8 cellular contexts compared by ENCODE assay signal in genomic region chr2:89585558-89585920, GRCh38.
DNase-seq lines count a peak whose midpoint lies in the region; ATAC-seq and TF ChIP-seq lines count a peak whose summit lies in the region.
"Not testable (repeated sequence)": the region's sequence is repeated elsewhere in the genome, so short reads cannot be mapped to it uniquely, and the experiment has no call there.

No MANE protein-coding gene starts in this region.

- not testable (repeated sequence) for H3K9me3 Mint-ChIP-seq in activated T-cell treated with anti-CD3 and anti-CD28 coated beads, Interleukin-2, amount 50 U/mL, for 24 hours

- POLR2A ChIA-PET in AG04450 (lab: Yijun Ruan, JAX), result not testable (repeated sequence)

- H3K4me3 Mint-ChIP-seq in activated T-cell treated with anti-CD3 and anti-CD28 coated beads, Interleukin-2, amount 50 U/mL, for 24 hours, result peak overlapping the region; percentile 46

- CTCF ChIA-PET in AG04450 (lab: Charles Lee), result not testable (repeated sequence)

- H3K36me3 ChIP-seq in MG63, result not testable (repeated sequence)

- not testable (repeated sequence) for H3K4me1 Mint-ChIP-seq in activated T-cell treated with anti-CD3 and anti-CD28 coated beads, Interleukin-2, amount 50 U/mL, for 24 hours (ENCODE audit: low read depth)

- ATAC-seq in GM19043 (IDR thresholded peaks at IDR 0.05; ENCODE audit: low read depth, unreplicated experiment) (peak; percentile 100), HG02870 (IDR thresholded peaks at IDR 0.05; ENCODE audit: unreplicated experiment) (peak; percentile 100), left colon (peak; percentile 100)

- DNase-seq in AG04450 (ENCODE audit: low read depth, low spot score) (peak; percentile 8), MG63 (peak; percentile 38), epithelial cell of prostate (ENCODE audit: low read depth, low spot score) (peak; percentile 5), left colon (peak; percentile 72 to 75), skeletal muscle cell (ENCODE audit: low read depth) (peak; percentile 38)
- not testable (repeated sequence) for DNase-seq in activated T-cell treated with anti-CD3 and anti-CD28 coated beads, Interleukin-2, amount 50 U/mL, for 24 hours

- not testable (repeated sequence) for H3K27me3 ChIP-seq in AG04450 (ENCODE audit: control insufficient read depth, insufficient read depth, low read length); MG63

- H3K27me3 Mint-ChIP-seq in activated T-cell treated with anti-CD3 and anti-CD28 coated beads, Interleukin-2, amount 50 U/mL, for 24 hours, result not testable (repeated sequence)

- TF ChIP-seq CTCF in AG04450 (IDR thresholded peaks at IDR 0.05; ENCODE audit: low read depth, low read length), result not testable (repeated sequence)

- intact Hi-C loops in left colon (cut with DNase I, micrococcal nuclease), result not testable (repeated sequence)

- not testable (repeated sequence) for H3K27ac Mint-ChIP-seq in activated T-cell treated with anti-CD3 and anti-CD28 coated beads, Interleukin-2, amount 50 U/mL, for 24 hours

- H3K27ac ChIP-seq in AG04450 (ENCODE audit: low read depth, low read length); epithelial cell of prostate: not testable (repeated sequence)

- H3K36me3 Mint-ChIP-seq in activated T-cell treated with anti-CD3 and anti-CD28 coated beads, Interleukin-2, amount 50 U/mL, for 24 hours (ENCODE audit: low read depth), result not testable (repeated sequence)

- H3K4me3 ChIP-seq in AG04450 (ENCODE audit: low read depth, low read length), result peak overlapping the region; percentile 60
- peak overlapping the region; percentile 22; the same call in 1 of the 2 replicates for H3K4me3 ChIP-seq in MG63
- peak overlapping the region; percentile 50 for H3K4me3 ChIP-seq in skeletal muscle cell (ENCODE audit: low read depth, low read length)

- H3K9me3 ChIP-seq in AG04450 (ENCODE audit: control insufficient read depth, insufficient read depth, low read length); MG63: not testable (repeated sequence)
